24 cellular contexts compared by ENCODE assay signal in the genomic region with DNA sequence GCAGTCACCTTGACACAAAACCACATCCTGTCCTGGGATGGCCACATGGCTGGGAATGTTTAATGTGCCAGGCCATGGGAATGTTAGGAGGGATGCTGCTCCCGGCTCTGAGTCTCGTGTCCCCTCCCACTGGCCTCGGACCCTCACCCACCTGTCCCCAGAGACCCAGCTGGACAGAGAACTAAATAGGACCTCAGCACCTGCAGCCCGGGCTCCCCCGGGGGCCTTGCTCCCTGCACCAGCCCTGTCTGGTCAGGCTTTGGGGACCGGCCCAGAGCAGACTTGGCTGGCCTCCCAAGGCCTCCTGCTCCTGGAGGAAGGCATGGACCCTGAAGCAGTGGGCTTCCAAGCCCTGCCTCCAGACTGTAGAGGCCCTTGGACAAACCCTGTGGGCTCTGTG.
"Had no signal": no experiment of that assay in that cellular context is flagged by ENCODE, and none has a peak within 500 bp of the region (broad histone marks: within the 10 kb centered on the region; RNA-seq: fewer than 3 reads in every experiment).

No MANE protein-coding gene starts in this region.

- H3K27me3 ChIP-seq: ascending aorta, body of pancreas had no signal

- H3K9ac ChIP-seq: KMS-11 had no signal

- H3K9me3 ChIP-seq: ascending aorta, body of pancreas had no signal

- H3K4me1 ChIP-seq: ascending aorta, body of pancreas had no signal

- DNase-seq: activated CD4-positive, alpha-beta memory T cell treated with anti-CD3 and anti-CD28 coated beads for 36 hours; activated CD4-positive, alpha-beta T cell treated with anti-CD3 and anti-CD28 coated beads, Interleukin-2, amount 10 ng/mL, durations not matched to agents 7 days and 5 days; activated CD4-positive, CD25-positive, alpha-beta regulatory T cell; activated CD8-positive, alpha-beta memory T cell treated with anti-CD3 and anti-CD28 coated beads for 24 hours; activated effector memory CD4-positive, alpha-beta T cell treated with anti-CD3 and anti-CD28 coated beads, Interleukin-2, amount 50 U/mL, for 16 hours; activated naive CD4-positive, alpha-beta T cell treated with Interleukin-2 at 50 U/mL for 16 hours; activated naive CD8-positive, alpha-beta T cell treated with anti-CD3 and anti-CD28 coated beads, Interleukin-2, amount 50 U/mL, for 24 hours; activated T-cell treated with anti-CD3 and anti-CD28 coated beads, Interleukin-2, amount 50 U/mL, for 4 hours; amniotic stem cell; body of pancreas; NCI-H1092; NCI-H1417; NCI-H1930; NCI-H2171; NCI-H2227 treated with DMSO at 0.1 percent for 48 hours; NCI-H446 treated with DMSO at 0.1 percent for 48 hours; NCI-H82; T-helper 1 cell had no signal

- H3K36me3 ChIP-seq: ascending aorta had no signal

- H3K27ac ChIP-seq: ascending aorta, body of pancreas, KMS-11, SK-N-MC, VCaP had no signal

- H3K4me3 ChIP-seq: ascending aorta, body of pancreas, SK-N-MC had no signal

- ATAC-seq: activated naive CD4-positive, alpha-beta T cell treated with anti-CD3 and anti-CD28 coated beads, Interleukin-2, amount 50 U/mL, for 72 hours; activated naive CD8-positive, alpha-beta T cell treated with anti-CD3 and anti-CD28 coated beads, Interleukin-2, amount 50 U/mL, for 24 hours; activated T-cell treated with anti-CD3 and anti-CD28 coated beads, Interleukin-2, amount 50 U/mL, for 4 hours; body of pancreas; Right ventricle myocardium inferior had no signal

- H3K4me2 ChIP-seq: KMS-11 had no signal
